Comparison of ENCODE assay signal across 8 cellular contexts in genomic region chr15:92903956-92904831, GRCh38. TPM values are rescaled to one million over a fixed set of nuclear protein-coding genes. Genes with fewer than 3 reads are reported as not detected.
DNase-seq lines count a peak whose midpoint lies in the region; ATAC-seq, FAIRE-seq and TF ChIP-seq lines count a peak whose summit lies in the region.

No MANE protein-coding gene starts in this region.

- ATAC-seq in GM18909 (IDR thresholded peaks at IDR 0.05; ENCODE audit: poor library complexity, unreplicated experiment) = peak; percentile 87
- peak; percentile 76 for ATAC-seq in HG03159 (IDR thresholded peaks at IDR 0.05; ENCODE audit: unreplicated experiment)

- FAIRE-seq in bronchial epithelial cell (lab: Jason Lieb, UNC) = no peak
- no peak for FAIRE-seq in small intestine (lab: Jason Lieb, UNC)

- peak overlapping the region; percentile 98 to 99 for H3K27ac ChIP-seq in small intestine (ENCODE audit: low read depth in 1 of 2, low read length in 1 of 2)

- H3K9me3 ChIP-seq in small intestine (ENCODE audit: control insufficient read depth, low read depth) = no peaks in the 10 kb centered on the region

- 0 to 1% (median 0%) methylated on average over 47 to 50 of the region's 50 CpGs for WGBS in small intestine, 3 donors

- DNase-seq in AG08395 (ENCODE audit: low spot score) (peak; percentile 97), NCI-H2227 (lab: John Stamatoyannopoulos, UW; ENCODE audit: unreplicated experiment) (peak; percentile 98), bronchial epithelial cell (ENCODE audit: low read depth) (peak; percentile 97), iPS-NIHi7 (ENCODE audit: extremely low spot score) (peak; percentile 92), small intestine (peak; percentile 98)

- H3K36me3 ChIP-seq in bronchial epithelial cell (ENCODE audit: control insufficient read depth, insufficient read depth, low read length) (peaks cover 2% of the 10 kb centered on the region), small intestine (ENCODE audit: control insufficient read depth in 2 of 2, insufficient read depth in 2 of 2, low read length in 2 of 2) (no peaks in the 10 kb centered on the region)

- H3K4me3 ChIP-seq in WI38 (ENCODE audit: low read depth, low read length) (peak overlapping the region; percentile 92), bronchial epithelial cell (ENCODE audit: low read depth, low read length) (peak overlapping the region; percentile 71), small intestine (ENCODE audit: low read depth in 1 of 2, low read length in 2 of 2) (peak overlapping the region; percentile 2 to 50)

- TF ChIP-seq CTCF in WI38 (IDR thresholded peaks at IDR 0.05; ENCODE audit: low read depth, low read length) = no peak
- TF ChIP-seq CTCF in bronchial epithelial cell (IDR thresholded peaks at IDR 0.05; ENCODE audit: insufficient read depth, low read length, severe bottlenecking) = no peak

- H3K27me3 ChIP-seq in bronchial epithelial cell (ENCODE audit: control insufficient read depth, insufficient read depth, low read length) = no peaks in the 10 kb centered on the region
- H3K27me3 ChIP-seq in small intestine (ENCODE audit: control insufficient read depth in 2 of 2, insufficient read depth in 2 of 2, low read length in 2 of 2) = no peaks in the 10 kb centered on the region

- peaks cover 4 to 7% of the 10 kb centered on the region in 2 donors for H3K4me1 ChIP-seq in small intestine (ENCODE audit: control insufficient read depth in 2 of 2, insufficient read depth in 1 of 2, low read depth in 1 of 2, low read length in 1 of 2)

RNA-seq across cellular contexts. Expression of gene CHD2, which starts 4.1 kb away (rescaled TPM):
- total RNA-seq in bronchial epithelial cell = 65.6 and 104 TPM in 2 replicates
- 10 to 100 TPM; 29.2 to 33.1 (median 31.2) TPM for polyA plus RNA-seq in small intestine

Comparison
In these comparisons a context has a peak if more than half of its experiments do, and no peak if none do; other contexts are left out.
1. Peak in every context shown above with its lines: DNase-seq, ATAC-seq, H3K4me3 ChIP-seq and H3K27ac ChIP-seq.
2. H3K4me3 ChIP-seq: peak in every context shown above with its lines; median percentile 92 in WI38; 71 in bronchial epithelial cell; 26 in small intestine.